In the genomic region with DNA sequence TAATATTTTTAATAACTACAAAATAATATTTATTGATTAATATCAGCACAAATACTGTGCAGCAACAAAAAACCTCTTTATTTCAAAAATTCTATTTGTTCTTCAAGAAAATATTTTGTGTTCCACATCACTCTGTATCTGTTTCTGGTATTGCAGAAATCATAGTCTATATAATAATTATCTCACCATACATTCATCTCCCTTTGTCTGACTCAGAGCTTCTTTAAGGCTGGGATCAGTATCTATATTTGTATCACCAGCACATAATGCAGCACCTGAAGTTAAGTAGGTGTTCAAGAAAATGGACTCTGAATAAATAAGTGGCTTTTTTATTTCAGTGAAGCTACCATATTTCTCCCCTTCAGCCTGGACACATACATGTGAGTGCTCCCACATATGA, we compare ENCODE assay signal across 19 cellular contexts. TPM values are rescaled to one million over a fixed set of nuclear protein-coding genes. Genes with fewer than 3 reads are reported as not detected.
"Had no signal": no experiment of that assay in that cellular context is flagged by ENCODE, and none has a peak within 500 bp of the region (broad histone marks: within the 10 kb centered on the region; RNA-seq: fewer than 3 reads in every experiment).

No MANE protein-coding gene starts in this region.

- H3K9me3 Mint-ChIP-seq: activated T-helper 1 cell treated with anti-CD3 and anti-CD28 coated beads, Interleukin-12 subunit alpha, Interleukin-12 subunit beta, Interleukin-2, Interleukin-4 antibody, amounts not matched to agents 30 ng/mL and 10 ng/mL and 1 ng/mL, durations not matched to agents 14 hours and 24 hours and 36 hours; natural killer cell; T-helper 2 cell treated with Interferon-gamma antibody and Interleukin-4, amounts not matched to agents 5 μg/mL and 100 μg/mL, for 36 hours had no signal

- H3K27ac ChIP-seq: gastrocnemius medialis, heart left ventricle, parathyroid adenoma, spleen, testis, upper lobe of right lung had no signal

- H3K36me3 ChIP-seq: gastrocnemius medialis, heart left ventricle, spleen, upper lobe of right lung had no signal

- H3K27ac Mint-ChIP-seq: activated naive CD8-positive, alpha-beta T cell; activated T-helper 1 cell treated with anti-CD3 and anti-CD28 coated beads, Interleukin-12 subunit alpha, Interleukin-12 subunit beta, Interleukin-2, Interleukin-4 antibody, amounts not matched to agents 30 ng/mL and 10 ng/mL and 1 ng/mL, durations not matched to agents 14 hours and 24 hours and 36 hours; effector memory CD8-positive, alpha-beta T cell; memory B cell; natural killer cell; stimulated activated memory B cell treated with anti-CD40 and anti-IgM and Interleukin-4, amounts not matched to agents 10 μg/mL and 1 μg/mL and 100 μg/mL, for 72 hours; T-helper 2 cell treated with Interferon-gamma antibody and Interleukin-4, amounts not matched to agents 5 μg/mL and 100 μg/mL, for 36 hours had no signal

- H3K4me3 ChIP-seq: gastrocnemius medialis, heart left ventricle, spleen, testis, upper lobe of right lung had no signal

- DNase-seq: activated CD4-positive, alpha-beta T cell treated with anti-CD3 and anti-CD28 coated beads, Interleukin-2, amount 50 U/mL, for 4 hours; activated T-cell treated with anti-CD3 and anti-CD28 coated beads for 4 hours; effector memory CD8-positive, alpha-beta T cell; gastrocnemius medialis; heart left ventricle; left ventricle myocardium superior; natural killer cell; spleen; stimulated activated CD4-positive, alpha-beta T cell treated with anti-CD3 and anti-CD28 coated beads, Interleukin-4, amount 100 ng/mL, for 4 hours; testis; upper lobe of right lung had no signal

- H3K4me3 Mint-ChIP-seq: activated naive CD8-positive, alpha-beta T cell; activated T-helper 1 cell treated with anti-CD3 and anti-CD28 coated beads, Interleukin-12 subunit alpha, Interleukin-12 subunit beta, Interleukin-2, Interleukin-4 antibody, amounts not matched to agents 30 ng/mL and 10 ng/mL and 1 ng/mL, durations not matched to agents 14 hours and 24 hours and 36 hours; effector memory CD8-positive, alpha-beta T cell; memory B cell; natural killer cell; stimulated activated memory B cell treated with anti-CD40 and anti-IgM and Interleukin-4, amounts not matched to agents 10 μg/mL and 1 μg/mL and 100 μg/mL, for 72 hours; T-helper 2 cell treated with Interferon-gamma antibody and Interleukin-4, amounts not matched to agents 5 μg/mL and 100 μg/mL, for 36 hours had no signal

- H3K36me3 Mint-ChIP-seq: activated naive CD8-positive, alpha-beta T cell; natural killer cell; stimulated activated memory B cell treated with anti-CD40 and anti-IgM and Interleukin-4, amounts not matched to agents 10 μg/mL and 1 μg/mL and 100 μg/mL, for 72 hours had no signal

- H3K79me2 ChIP-seq: parathyroid adenoma had no signal

- H3K9me3 ChIP-seq: gastrocnemius medialis, heart left ventricle, spleen, testis, upper lobe of right lung had no signal

- H3K27me3 ChIP-seq: testis had no signal

- ATAC-seq: effector memory CD8-positive, alpha-beta T cell; gastrocnemius medialis; heart left ventricle; left ventricle myocardium superior; natural killer cell; sciatic nerve; stimulated activated memory B cell treated with anti-CD40 and anti-IgM and Interleukin-4, amounts not matched to agents 10 μg/mL and 1 μg/mL and 100 μg/mL, for 72 hours; upper lobe of right lung had no signal

- H2AFZ ChIP-seq: parathyroid adenoma had no signal

RNA-seq across cellular contexts. Expression of a gene that starts 1.6 kb away (rescaled TPM):
- total RNA-seq: activated T-helper 1 cell treated with anti-CD3 and anti-CD28 coated beads, Interleukin-12 subunit alpha, Interleukin-12 subunit beta, Interleukin-2, Interleukin-4 antibody, amounts not matched to agents 30 ng/mL and 10 ng/mL and 1 ng/mL, durations not matched to agents 14 hours and 24 hours and 36 hours; cardiac septum; gastrocnemius medialis; left ventricle myocardium superior; natural killer cell; sciatic nerve; spleen had no signal
